In the genomic region with DNA sequence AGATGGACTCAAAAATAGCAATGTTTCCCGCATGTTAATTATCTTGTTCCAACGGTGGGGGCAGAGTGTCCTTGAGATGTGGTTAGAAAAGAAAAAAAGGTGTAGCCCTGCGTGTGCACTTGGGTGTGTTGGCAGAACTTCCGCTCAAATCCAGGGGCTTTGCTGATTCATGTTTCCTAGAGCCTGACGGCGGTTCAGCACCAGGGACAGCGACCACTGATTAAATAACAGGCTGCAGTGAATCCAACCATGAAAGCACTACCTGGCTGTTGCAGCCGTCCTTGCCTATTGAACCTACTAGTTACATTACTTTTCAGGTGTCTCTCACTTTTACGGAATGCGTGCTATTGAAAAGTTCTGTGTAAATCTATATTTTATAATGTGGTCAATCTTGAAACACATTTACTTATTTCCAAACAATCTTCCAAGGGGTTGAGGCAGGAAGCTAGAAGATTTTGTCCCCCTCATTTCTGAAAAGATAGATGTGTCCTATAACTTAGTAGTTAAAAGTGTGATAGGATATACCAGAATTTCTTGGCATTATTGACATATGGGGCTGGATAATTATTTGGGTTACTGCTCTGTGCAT, we compare ENCODE assay signal across 1 cellular context.
A peak's percentile ranks its signal among the peaks of the same experiment; 100 is the strongest.
TF ChIP-seq lines count a peak whose summit lies in the region.

No MANE protein-coding gene starts in this region.

TF ChIP-seq in WTC11, 78 proteins besides CTCF, POLR2A, EP300 and RAD21 (continued from another document):
- TF ChIP-seq ARID4B (CRISPR knock-in tag; IDR thresholded peaks at IDR 0.05; ENCODE audit: borderline replicate concordance) (peak; percentile 85), ZNF281 (CRISPR knock-in tag; IDR thresholded peaks at IDR 0.05) (peak; percentile 83; the same call in 1 of the 2 replicates), SMAD3 (CRISPR knock-in tag; IDR thresholded peaks at IDR 0.05; ENCODE audit: borderline replicate concordance) (peak; percentile 95; the same call in 1 of the 2 replicates), OVOL2 (CRISPR knock-in tag; IDR thresholded peaks at IDR 0.05; ENCODE audit: borderline replicate concordance) (no peak), ELF4 (CRISPR knock-in tag; IDR thresholded peaks at IDR 0.05; ENCODE audit: low read depth) (0 out of 2 replicates have a peak, but pooled peaks have one; percentile 31), EMX1 (CRISPR knock-in tag; IDR thresholded peaks at IDR 0.05) (no peak), JUN (CRISPR knock-in tag; IDR thresholded peaks at IDR 0.05) (peak; percentile 78; the same call in 1 of the 2 replicates), FOXP1 (CRISPR knock-in tag; IDR thresholded peaks at IDR 0.05; ENCODE audit: borderline replicate concordance) (0 out of 2 replicates have a peak, but pooled peaks have one; percentile 40), KAT7 (CRISPR knock-in tag; IDR thresholded peaks at IDR 0.05; ENCODE audit: borderline replicate concordance) (0 out of 2 replicates have a peak, but pooled peaks have one; percentile 43), NFATC4 (CRISPR knock-in tag; IDR thresholded peaks at IDR 0.05) (no peak), TCF7 (CRISPR knock-in tag; IDR thresholded peaks at IDR 0.05; ENCODE audit: low read depth) (0 out of 2 replicates have a peak, but pooled peaks have one; percentile 28), ZNF317 (CRISPR knock-in tag; IDR thresholded peaks at IDR 0.05; ENCODE audit: borderline replicate concordance, low read depth) (no peak), ZNF232 (CRISPR knock-in tag; IDR thresholded peaks at IDR 0.05) (peak; percentile 94), FOXJ3 (CRISPR knock-in tag; IDR thresholded peaks at IDR 0.05; ENCODE audit: borderline replicate concordance) (no peak), TEAD4 (CRISPR knock-in tag; IDR thresholded peaks at IDR 0.05) (peak; percentile 72; the same call in 1 of the 2 replicates), NFE2L1 (CRISPR knock-in tag; IDR thresholded peaks at IDR 0.05) (peak; percentile 96), CDX4 (CRISPR knock-in tag; IDR thresholded peaks at IDR 0.05; ENCODE audit: borderline replicate concordance) (no peak), NR1H2 (CRISPR knock-in tag; IDR thresholded peaks at IDR 0.05) (no peak)
- TF ChIP-seq, protein P1, sequence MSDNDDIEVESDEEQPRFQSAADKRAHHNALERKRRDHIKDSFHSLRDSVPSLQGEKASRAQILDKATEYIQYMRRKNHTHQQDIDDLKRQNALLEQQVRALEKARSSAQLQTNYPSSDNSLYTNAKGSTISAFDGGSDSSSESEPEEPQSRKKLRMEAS (CRISPR knock-in tag; IDR thresholded peaks at IDR 0.05): no peak
- TF ChIP-seq, protein P2, sequence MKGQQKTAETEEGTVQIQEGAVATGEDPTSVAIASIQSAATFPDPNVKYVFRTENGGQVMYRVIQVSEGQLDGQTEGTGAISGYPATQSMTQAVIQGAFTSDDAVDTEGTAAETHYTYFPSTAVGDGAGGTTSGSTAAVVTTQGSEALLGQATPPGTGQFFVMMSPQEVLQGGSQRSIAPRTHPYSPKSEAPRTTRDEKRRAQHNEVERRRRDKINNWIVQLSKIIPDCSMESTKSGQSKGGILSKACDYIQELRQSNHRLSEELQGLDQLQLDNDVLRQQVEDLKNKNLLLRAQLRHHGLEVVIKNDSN (CRISPR knock-in tag; IDR thresholded peaks at IDR 0.05): peak; percentile 46; the same call in 1 of the 2 replicates
- TF ChIP-seq, protein P3, sequence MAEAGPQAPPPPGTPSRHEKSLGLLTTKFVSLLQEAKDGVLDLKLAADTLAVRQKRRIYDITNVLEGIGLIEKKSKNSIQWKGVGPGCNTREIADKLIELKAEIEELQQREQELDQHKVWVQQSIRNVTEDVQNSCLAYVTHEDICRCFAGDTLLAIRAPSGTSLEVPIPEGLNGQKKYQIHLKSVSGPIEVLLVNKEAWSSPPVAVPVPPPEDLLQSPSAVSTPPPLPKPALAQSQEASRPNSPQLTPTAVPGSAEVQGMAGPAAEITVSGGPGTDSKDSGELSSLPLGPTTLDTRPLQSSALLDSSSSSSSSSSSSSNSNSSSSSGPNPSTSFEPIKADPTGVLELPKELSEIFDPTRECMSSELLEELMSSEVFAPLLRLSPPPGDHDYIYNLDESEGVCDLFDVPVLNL (CRISPR knock-in tag; IDR thresholded peaks at IDR 0.05; ENCODE audit: borderline replicate concordance, low read depth): peak; percentile 74; the same call in 1 of the 2 replicates
- TF ChIP-seq, protein P4, sequence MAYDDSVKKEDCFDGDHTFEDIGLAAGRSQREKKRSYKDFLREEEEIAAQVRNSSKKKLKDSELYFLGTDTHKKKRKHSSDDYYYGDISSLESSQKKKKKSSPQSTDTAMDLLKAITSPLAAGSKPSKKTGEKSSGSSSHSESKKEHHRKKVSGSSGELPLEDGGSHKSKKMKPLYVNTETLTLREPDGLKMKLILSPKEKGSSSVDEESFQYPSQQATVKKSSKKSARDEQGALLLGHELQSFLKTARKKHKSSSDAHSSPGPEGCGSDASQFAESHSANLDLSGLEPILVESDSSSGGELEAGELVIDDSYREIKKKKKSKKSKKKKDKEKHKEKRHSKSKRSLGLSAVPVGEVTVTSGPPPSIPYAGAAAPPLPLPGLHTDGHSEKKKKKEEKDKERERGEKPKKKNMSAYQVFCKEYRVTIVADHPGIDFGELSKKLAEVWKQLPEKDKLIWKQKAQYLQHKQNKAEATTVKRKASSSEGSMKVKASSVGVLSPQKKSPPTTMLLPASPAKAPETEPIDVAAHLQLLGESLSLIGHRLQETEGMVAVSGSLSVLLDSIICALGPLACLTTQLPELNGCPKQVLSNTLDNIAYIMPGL (CRISPR knock-in tag; IDR thresholded peaks at IDR 0.05): no peak
